8 cellular contexts compared by ENCODE assay signal in the genomic region with DNA sequence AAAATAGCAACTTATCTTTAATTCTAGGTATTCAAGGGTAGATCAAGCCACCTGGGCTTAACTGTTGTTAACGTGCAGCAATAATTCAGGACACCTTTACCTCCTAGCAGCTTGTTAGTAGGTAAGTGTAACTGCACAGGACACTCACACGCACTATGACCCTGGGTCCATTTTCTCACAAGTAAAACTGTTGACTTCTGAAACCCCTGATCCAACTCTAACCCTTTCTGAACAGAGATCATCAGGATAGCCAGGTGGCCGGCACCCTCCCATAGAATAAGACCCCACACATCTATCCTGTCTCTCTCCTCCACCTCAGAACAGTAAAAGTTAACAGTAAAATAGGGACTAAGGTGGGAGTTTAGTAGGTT. TPM values are rescaled to one million over a fixed set of nuclear protein-coding genes. Genes with fewer than 3 reads are reported as not detected.
DNase-seq lines count a peak whose midpoint lies in the region; ATAC-seq and TF ChIP-seq lines count a peak whose summit lies in the region.

No MANE protein-coding gene starts in this region.

- CTCF ChIA-PET in activated CD4-positive, alpha-beta T cell treated with anti-CD3 and anti-CD28 coated beads, Interleukin-2, amount 10 ng/mL, durations not matched to agents 7 days and 5 days (lab: Charles Lee): no interaction called here
- CTCF ChIA-PET in RWPE1 (lab: Yijun Ruan, JAX): interaction anchor here (0.7 kb wide), 1 partner anchor 332 kb away, joined by 3 read pairs; no protein-coding TSS in a partner anchor

- H3K4me1 Mint-ChIP-seq in activated CD4-positive, alpha-beta T cell treated with anti-CD3 and anti-CD28 coated beads, Interleukin-2, amount 10 ng/mL, durations not matched to agents 7 days and 5 days: peaks cover 35% of the 10 kb centered on the region

- H3K79me2 ChIP-seq in fibroblast of lung (ENCODE audit: control insufficient read depth, insufficient read depth, low read length): peaks cover 11% of the 10 kb centered on the region

- peak overlapping the region; percentile 90 for H3K4me3 Mint-ChIP-seq in activated CD4-positive, alpha-beta T cell treated with anti-CD3 and anti-CD28 coated beads, Interleukin-2, amount 10 ng/mL, durations not matched to agents 7 days and 5 days

- no peak for ATAC-seq in HG03565 (IDR thresholded peaks at IDR 0.05; ENCODE audit: unreplicated experiment)

- H3K4me1 ChIP-seq in fibroblast of lung (ENCODE audit: control insufficient read depth, extremely low read depth, insufficient read depth, low read length): peaks cover 4% of the 10 kb centered on the region
- peaks cover 8% of the 10 kb centered on the region for H3K4me1 ChIP-seq in stomach smooth muscle (ENCODE audit: control insufficient read depth, insufficient read depth, low read length)

- no peaks in the 10 kb centered on the region for H3K27me3 ChIP-seq in fibroblast of lung (ENCODE audit: control insufficient read depth, insufficient read depth, low read length)
- H3K27me3 ChIP-seq in stomach smooth muscle (ENCODE audit: control insufficient read depth in 1 of 2, insufficient read depth in 2 of 2, low read length in 2 of 2): no peaks in the 10 kb centered on the region

- POLR2A ChIA-PET in activated CD4-positive, alpha-beta T cell treated with anti-CD3 and anti-CD28 coated beads, Interleukin-2, amount 10 ng/mL, durations not matched to agents 7 days and 5 days (lab: Charles Lee): interaction anchor here (0.6 kb wide), 1 partner anchor 14 kb away, joined by 5 read pairs; no protein-coding TSS in a partner anchor
- POLR2A ChIA-PET in RWPE1 (lab: Yijun Ruan, JAX; ENCODE audit: low non-redundant PET): no interaction called here

- peak; percentile 8 for DNase-seq in activated CD4-positive, alpha-beta T cell treated with anti-CD3 and anti-CD28 coated beads, Interleukin-2, amount 10 ng/mL, durations not matched to agents 7 days and 5 days
- DNase-seq in activated CD4-positive, alpha-beta T cell treated with anti-CD3 and anti-CD28 coated beads for 4 hours: no peak
- DNase-seq in RWPE1 (ENCODE audit: low spot score): no peak
- DNase-seq in fibroblast of lung (ENCODE audit: low read depth in 2 of 2): no peak
- DNase-seq in stimulated activated CD4-positive, alpha-beta T cell treated with anti-CD3 and anti-CD28 coated beads, Interleukin-12 subunit alpha, Interleukin-12 subunit beta, amount 100 ng/mL, for 4 hours: no peak
- no peak for DNase-seq in Ammon's horn (ENCODE audit: low spot score)

- TF ChIP-seq CTCF in RWPE1 (conservative IDR thresholded peaks at IDR 0.05; ENCODE audit: low read depth) (no peak), fibroblast of lung (conservative IDR thresholded peaks at IDR 0.05 in 1 of 2, IDR thresholded peaks at IDR 0.05 in 1 of 2; ENCODE audit: low read depth in 1 of 2, low read length in 2 of 2) (no peak)

- H3K27ac ChIP-seq in RWPE1 (peak overlapping the region; percentile 61), fibroblast of lung (ENCODE audit: insufficient read depth, low read length) (peak overlapping the region; percentile 56), stomach smooth muscle (ENCODE audit: low read length) (no peak overlapping the region)

- H3K27me3 Mint-ChIP-seq in activated CD4-positive, alpha-beta T cell treated with anti-CD3 and anti-CD28 coated beads, Interleukin-2, amount 10 ng/mL, durations not matched to agents 7 days and 5 days: peaks cover 24% of the 10 kb centered on the region

- no peaks in the 10 kb centered on the region for H3K9me3 Mint-ChIP-seq in activated CD4-positive, alpha-beta T cell treated with anti-CD3 and anti-CD28 coated beads, Interleukin-2, amount 10 ng/mL, durations not matched to agents 7 days and 5 days

- peak overlapping the region; percentile 98 for H2AFZ ChIP-seq in fibroblast of lung (ENCODE audit: low read length)

- no peaks in the 10 kb centered on the region for H3K9me3 ChIP-seq in fibroblast of lung (ENCODE audit: control insufficient read depth, insufficient read depth, low read depth, low read length)
- H3K9me3 ChIP-seq in stomach smooth muscle (ENCODE audit: control insufficient read depth in 2 of 2, low read length in 2 of 2): no peaks in the 10 kb centered on the region

- H3K4me2 ChIP-seq in fibroblast of lung (ENCODE audit: extremely low read depth, insufficient read depth, low read length): peak overlapping the region; percentile 95

- H3K36me3 Mint-ChIP-seq in activated CD4-positive, alpha-beta T cell treated with anti-CD3 and anti-CD28 coated beads, Interleukin-2, amount 10 ng/mL, durations not matched to agents 7 days and 5 days (ENCODE audit: low read depth): peaks cover 39% of the 10 kb centered on the region

- peak overlapping the region; percentile 98 for H3K27ac Mint-ChIP-seq in activated CD4-positive, alpha-beta T cell treated with anti-CD3 and anti-CD28 coated beads, Interleukin-2, amount 10 ng/mL, durations not matched to agents 7 days and 5 days

- peak overlapping the region; percentile 62 to 98 (median 82) for H3K4me3 ChIP-seq in fibroblast of lung (replicated peaks in 1 of 4; ENCODE audit: control extremely low read depth in 1 of 4, insufficient read depth in 1 of 4, low read depth in 3 of 4, low read length in 4 of 4)
- H3K4me3 ChIP-seq in stomach smooth muscle (ENCODE audit: low read length in 2 of 2): peak overlapping the region; percentile 65 to 74

- no peaks in the 10 kb centered on the region for H4K20me1 ChIP-seq in fibroblast of lung (ENCODE audit: control insufficient read depth, extremely low read depth, insufficient read depth, low read length)

- H3K36me3 ChIP-seq in fibroblast of lung (ENCODE audit: control insufficient read depth, insufficient read depth, low read length) (no peaks in the 10 kb centered on the region), stomach smooth muscle (ENCODE audit: control insufficient read depth in 2 of 2, insufficient read depth in 2 of 2, low read length in 2 of 2) (no peaks in the 10 kb centered on the region)

- peak overlapping the region; percentile 67 for H3K9ac ChIP-seq in fibroblast of lung (ENCODE audit: insufficient read depth, low read length)
- no peak overlapping the region for H3K9ac ChIP-seq in stomach smooth muscle (ENCODE audit: low read length in 2 of 2)

RNA-seq across cellular contexts. Expression of a gene that starts 0.6 kb away (rescaled TPM):
- 10 to 100 TPM; 51.6 to 52.2 TPM for total RNA-seq in activated CD4-positive, alpha-beta T cell treated with anti-CD3 and anti-CD28 coated beads, Interleukin-2, amount 10 ng/mL, durations not matched to agents 7 days and 5 days
- total RNA-seq in fibroblast of lung: 0.99 TPM in 1 of 2 replicates, not detected in the other
- polyA plus RNA-seq in fibroblast of lung: 4.8 and 21.6 TPM in 2 replicates
- 4.2 and 18.9 TPM in 2 replicates for polyA plus RNA-seq in fibroblast of lung (2012)
- polyA minus RNA-seq in fibroblast of lung (ENCODE audit: low replicate concordance): 3.7 TPM in 1 of 2 replicates, not detected in the other

RNA-seq across cellular contexts. Expression of a gene that starts 11.5 kb away (rescaled TPM):
- not detected for total RNA-seq in activated CD4-positive, alpha-beta T cell treated with anti-CD3 and anti-CD28 coated beads, Interleukin-2, amount 10 ng/mL, durations not matched to agents 7 days and 5 days
- total RNA-seq in fibroblast of lung: not detected in 2 replicates
- polyA plus RNA-seq in fibroblast of lung: not detected in 2 replicates
- not detected in 2 replicates for polyA plus RNA-seq in fibroblast of lung (2012)
- not detected in 2 replicates for polyA minus RNA-seq in fibroblast of lung (ENCODE audit: low replicate concordance)

Comparison
In these comparisons a context has a peak if more than half of its experiments do, and no peak if none do; other contexts are left out.
1. RNA of a gene that starts 0.6 kb away (total RNA-seq): 51.6 to 52.2 TPM in activated CD4-positive, alpha-beta T cell treated with anti-CD3 and anti-CD28 coated beads, Interleukin-2, amount 10 ng/mL, durations not matched to agents 7 days and 5 days; 0.99 TPM in fibroblast of lung; every median in the first group is over 10 times any median in the second.